In genomic region chr7:68724965-68725364, GRCh38 we compare ENCODE assay signal across 36 cellular contexts.
"Had no signal": no experiment of that assay in that cellular context is flagged by ENCODE, and none has a peak within 500 bp of the region (broad histone marks: within the 10 kb centered on the region; RNA-seq: fewer than 3 reads in every experiment).

No MANE protein-coding gene starts in this region.

- H3K9me3 ChIP-seq: adrenal gland, body of pancreas, esophagus muscularis mucosa, gastrocnemius medialis, heart left ventricle had no signal

- H3K4me3 Mint-ChIP-seq: activated CD4-positive, alpha-beta memory T cell treated with anti-CD3 and anti-CD28 coated beads for 36 hours; activated CD4-positive, alpha-beta T cell treated with anti-CD3 and anti-CD28 coated beads for 36 hours; activated CD4-positive, alpha-beta T cell treated with anti-CD3 and anti-CD28 coated beads, Interleukin-2, amount 10 ng/mL, durations not matched to agents 24 days and 14 days; activated CD8-positive, alpha-beta memory T cell treated with anti-CD3 and anti-CD28 coated beads, Interleukin-2, amount 10 ng/mL, durations not matched to agents 7 days and 5 days; activated CD8-positive, alpha-beta T cell treated with anti-CD3 and anti-CD28 coated beads, Interleukin-2, amount 10 ng/mL, durations not matched to agents 7 days and 5 days; activated naive CD4-positive, alpha-beta T cell treated with anti-CD3 and anti-CD28 coated beads for 36 hours; activated naive CD4-positive, alpha-beta T cell treated with anti-CD3 and anti-CD28 coated beads, Interleukin-2, amount 50 U/mL, for 24 hours; activated naive CD8-positive, alpha-beta T cell treated with anti-CD3 and anti-CD28 coated beads for 36 hours; activated naive CD8-positive, alpha-beta T cell treated with anti-CD3 and anti-CD28 coated beads, Interleukin-2, amount 50 U/mL, for 24 hours; activated T-helper 1 cell treated with anti-CD3 and anti-CD28 coated beads, Interleukin-12 subunit alpha, Interleukin-12 subunit beta, Interleukin-2, Interleukin-4 antibody, amounts not matched to agents 30 ng/mL and 10 ng/mL and 1 ng/mL, durations not matched to agents 14 hours and 24 hours and 36 hours; effector memory CD8-positive, alpha-beta T cell; T-helper 17 cell; T-helper 2 cell treated with Interferon-gamma antibody and Interleukin-4, amounts not matched to agents 5 μg/mL and 100 μg/mL, for 36 hours had no signal

- H3K27me3 ChIP-seq: adrenal gland, body of pancreas, esophagus muscularis mucosa, foreskin keratinocyte, gastrocnemius medialis had no signal

- H3K4me1 ChIP-seq: esophagus muscularis mucosa, foreskin keratinocyte, gastrocnemius medialis, heart left ventricle had no signal

- H3K4me1 Mint-ChIP-seq: activated CD4-positive, alpha-beta T cell treated with anti-CD3 and anti-CD28 coated beads for 36 hours; activated CD4-positive, alpha-beta T cell treated with anti-CD3 and anti-CD28 coated beads, Interleukin-2, amount 10 ng/mL, durations not matched to agents 24 days and 14 days; activated CD8-positive, alpha-beta memory T cell treated with anti-CD3 and anti-CD28 coated beads, Interleukin-2, amount 10 ng/mL, durations not matched to agents 7 days and 5 days; activated naive CD4-positive, alpha-beta T cell treated with anti-CD3 and anti-CD28 coated beads, Interleukin-2, amount 50 U/mL, for 24 hours; activated naive CD8-positive, alpha-beta T cell treated with anti-CD3 and anti-CD28 coated beads for 36 hours; activated naive CD8-positive, alpha-beta T cell treated with anti-CD3 and anti-CD28 coated beads, Interleukin-2, amount 50 U/mL, for 24 hours; T-helper 17 cell had no signal

- H3K36me3 ChIP-seq: adrenal gland, esophagus muscularis mucosa, gastrocnemius medialis, heart left ventricle, WERI-Rb-1 had no signal

- ATAC-seq: activated CD4-positive, alpha-beta T cell treated with anti-CD3 and anti-CD28 coated beads for 36 hours; activated CD8-positive, alpha-beta memory T cell treated with anti-CD3 and anti-CD28 coated beads, Interleukin-2, amount 10 ng/mL, durations not matched to agents 7 days and 5 days; activated CD8-positive, alpha-beta T cell treated with anti-CD3 and anti-CD28 coated beads, Interleukin-2, amount 10 ng/mL, durations not matched to agents 7 days and 5 days; activated naive CD8-positive, alpha-beta T cell treated with anti-CD3 and anti-CD28 coated beads, Interleukin-2, amount 50 U/mL, for 24 hours; body of pancreas; effector memory CD8-positive, alpha-beta T cell; foreskin keratinocyte; gastrocnemius medialis; heart left ventricle; T-helper 17 cell had no signal

- DNase-seq: activated CD4-positive, alpha-beta memory T cell treated with anti-CD3 and anti-CD28 coated beads for 36 hours; activated CD4-positive, alpha-beta T cell treated with anti-CD3 and anti-CD28 coated beads for 36 hours; activated CD4-positive, alpha-beta T cell treated with anti-CD3 and anti-CD28 coated beads, Interleukin-2, amount 10 ng/mL, durations not matched to agents 24 days and 14 days; activated CD4-positive, CD25-positive, alpha-beta regulatory T cell; activated CD4-positive, CD25-positive, alpha-beta regulatory T cell treated with anti-CD3 and anti-CD28 coated beads, Interleukin-2, amount 50 U/mL, for 72 hours; activated CD8-positive, alpha-beta memory T cell treated with anti-CD3 and anti-CD28 coated beads, Interleukin-2, amount 10 ng/mL, durations not matched to agents 7 days and 5 days; activated CD8-positive, alpha-beta memory T cell treated with anti-CD3 and anti-CD28 coated beads, Interleukin-2, amount 50 U/mL, for 4 hours; activated CD8-positive, alpha-beta T cell treated with anti-CD3 and anti-CD28 coated beads, Interleukin-2, amount 10 ng/mL, durations not matched to agents 7 days and 5 days; activated effector memory CD4-positive, alpha-beta T cell treated with anti-CD3 and anti-CD28 coated beads, Interleukin-2, amount 50 U/mL, for 16 hours; activated naive CD4-positive, alpha-beta T cell treated with anti-CD3 and anti-CD28 coated beads for 36 hours; activated naive CD8-positive, alpha-beta T cell treated with anti-CD3 and anti-CD28 coated beads for 36 hours; activated naive CD8-positive, alpha-beta T cell treated with anti-CD3 and anti-CD28 coated beads, Interleukin-2, amount 50 U/mL, for 24 hours; activated T-cell treated with anti-CD3 and anti-CD28 coated beads, Interleukin-2, amount 50 U/mL, for 1 hour; activated T-cell treated with anti-CD3 and anti-CD28 coated beads, Interleukin-2, amount 50 U/mL, for 48 hours; adrenal gland; amygdala; aorta; body of pancreas; caudate nucleus; cortex of kidney; dermis blood vessel endothelial cell; effector CD4-positive, alpha-beta T cell; effector memory CD8-positive, alpha-beta T cell; erythroblast; foreskin keratinocyte; gastrocnemius medialis; glutamatergic neuron; heart left ventricle; T-helper 17 cell; T1000; WERI-Rb-1 had no signal

- H3K4me3 ChIP-seq: adrenal gland, body of pancreas, esophagus muscularis mucosa, gastrocnemius medialis, heart left ventricle had no signal

- H3K36me3 Mint-ChIP-seq: activated CD4-positive, alpha-beta memory T cell treated with anti-CD3 and anti-CD28 coated beads for 36 hours; activated CD8-positive, alpha-beta memory T cell treated with anti-CD3 and anti-CD28 coated beads, Interleukin-2, amount 10 ng/mL, durations not matched to agents 7 days and 5 days; activated naive CD4-positive, alpha-beta T cell treated with anti-CD3 and anti-CD28 coated beads, Interleukin-2, amount 50 U/mL, for 24 hours; activated naive CD8-positive, alpha-beta T cell treated with anti-CD3 and anti-CD28 coated beads for 36 hours had no signal

- H3K27ac Mint-ChIP-seq: activated CD4-positive, alpha-beta memory T cell treated with anti-CD3 and anti-CD28 coated beads for 36 hours; activated CD4-positive, alpha-beta T cell treated with anti-CD3 and anti-CD28 coated beads for 36 hours; activated CD4-positive, alpha-beta T cell treated with anti-CD3 and anti-CD28 coated beads, Interleukin-2, amount 10 ng/mL, durations not matched to agents 24 days and 14 days; activated CD8-positive, alpha-beta memory T cell treated with anti-CD3 and anti-CD28 coated beads, Interleukin-2, amount 10 ng/mL, durations not matched to agents 7 days and 5 days; activated CD8-positive, alpha-beta T cell treated with anti-CD3 and anti-CD28 coated beads, Interleukin-2, amount 10 ng/mL, durations not matched to agents 7 days and 5 days; activated naive CD4-positive, alpha-beta T cell treated with anti-CD3 and anti-CD28 coated beads for 36 hours; activated naive CD4-positive, alpha-beta T cell treated with anti-CD3 and anti-CD28 coated beads, Interleukin-2, amount 50 U/mL, for 24 hours; activated naive CD8-positive, alpha-beta T cell treated with anti-CD3 and anti-CD28 coated beads for 36 hours; activated naive CD8-positive, alpha-beta T cell treated with anti-CD3 and anti-CD28 coated beads, Interleukin-2, amount 50 U/mL, for 24 hours; activated T-helper 1 cell treated with anti-CD3 and anti-CD28 coated beads, Interleukin-12 subunit alpha, Interleukin-12 subunit beta, Interleukin-2, Interleukin-4 antibody, amounts not matched to agents 30 ng/mL and 10 ng/mL and 1 ng/mL, durations not matched to agents 14 hours and 24 hours and 36 hours; activated T-helper 2 cell treated with anti-CD3 and anti-CD28 coated beads, Interferon-gamma antibody, Interleukin-2, Interleukin-4, amounts not matched to agents 10 μg/mL and 5 μg/mL and 100 μg/mL, durations not matched to agents 14 hours and 24 hours and 36 hours; effector memory CD8-positive, alpha-beta T cell; T-helper 17 cell; T-helper 2 cell treated with Interferon-gamma antibody and Interleukin-4, amounts not matched to agents 5 μg/mL and 100 μg/mL, for 36 hours had no signal

- H3K27me3 Mint-ChIP-seq: activated CD4-positive, alpha-beta memory T cell treated with anti-CD3 and anti-CD28 coated beads for 36 hours; activated CD4-positive, alpha-beta T cell treated with anti-CD3 and anti-CD28 coated beads for 36 hours; activated CD4-positive, alpha-beta T cell treated with anti-CD3 and anti-CD28 coated beads, Interleukin-2, amount 10 ng/mL, durations not matched to agents 24 days and 14 days; activated CD8-positive, alpha-beta memory T cell treated with anti-CD3 and anti-CD28 coated beads, Interleukin-2, amount 10 ng/mL, durations not matched to agents 7 days and 5 days; activated naive CD4-positive, alpha-beta T cell treated with anti-CD3 and anti-CD28 coated beads, Interleukin-2, amount 50 U/mL, for 24 hours; activated naive CD8-positive, alpha-beta T cell treated with anti-CD3 and anti-CD28 coated beads for 36 hours; activated naive CD8-positive, alpha-beta T cell treated with anti-CD3 and anti-CD28 coated beads, Interleukin-2, amount 50 U/mL, for 24 hours; effector memory CD8-positive, alpha-beta T cell; T-helper 17 cell had no signal

- H3K27ac ChIP-seq: adrenal gland, body of pancreas, esophagus muscularis mucosa, foreskin keratinocyte, gastrocnemius medialis, heart left ventricle, WERI-Rb-1 had no signal
